Comparison of ENCODE assay signal across 32 cellular contexts in genomic region chr6:128919412-128919811, GRCh38. TPM values are rescaled to one million over a fixed set of nuclear protein-coding genes. Genes with fewer than 3 reads are reported as not detected.
DNase-seq lines count a peak whose midpoint lies in the region; ATAC-seq and TF ChIP-seq lines count a peak whose summit lies in the region.
"Had no signal": no experiment of that assay in that cellular context is flagged by ENCODE, and none has a peak within 500 bp of the region (broad histone marks: within the 10 kb centered on the region; RNA-seq: fewer than 3 reads in every experiment).

No MANE protein-coding gene starts in this region.

- H3K36me3 Mint-ChIP-seq in endodermal cell (ENCODE audit: low read depth) = no peaks in the 10 kb centered on the region
- H3K36me3 Mint-ChIP-seq: activated naive CD8-positive, alpha-beta T cell; CD14-positive monocyte; naive thymus-derived CD4-positive, alpha-beta T cell had no signal

- H3K27me3 Mint-ChIP-seq in endodermal cell (ENCODE audit: insufficient read depth) = no peaks in the 10 kb centered on the region

- no peak for TF ChIP-seq EP300 in esophagus muscularis mucosa (IDR thresholded peaks at IDR 0.05)

- WGBS in endodermal cell (ENCODE audit: insufficient coverage in 1 of 2, insufficient read length in 1 of 2), 2 experiments = 95% methylated on average over 1 of the region's 1 CpG; no CpG with 5 or more reads in 1 of the 2 experiments
- WGBS in esophagus muscularis mucosa = 71% methylated on average over 1 of the region's 1 CpG

- peaks cover 10% of the 10 kb centered on the region for H3K4me1 Mint-ChIP-seq in endodermal cell
- H3K4me1 Mint-ChIP-seq: CD14-positive monocyte; naive thymus-derived CD4-positive, alpha-beta T cell had no signal

- intact Hi-C loops in Right ventricle myocardium inferior (cut with DNase I) = no loop called here
- intact Hi-C loops in esophagus muscularis mucosa (cut with DNase I) = no loop called here

- H3K27me3 ChIP-seq in endodermal cell (ENCODE audit: control insufficient read depth, insufficient read depth, low read length, poor library complexity, severe bottlenecking) = no peaks in the 10 kb centered on the region
- no peaks in the 10 kb centered on the region for H3K27me3 ChIP-seq in esophagus muscularis mucosa
- H3K27me3 ChIP-seq: cardiac muscle cell, gastrocnemius medialis, Peyer's patch, sigmoid colon, transverse colon had no signal

- peak; percentile 29 for DNase-seq in AG08396 (ENCODE audit: low spot score)
- DNase-seq in GM04504 (ENCODE audit: low read depth) = peak; percentile 68
- DNase-seq in astrocyte of the spinal cord (ENCODE audit: low read depth, low spot score) = peak; percentile 33
- peak; percentile 67 to 85 for DNase-seq in foreskin fibroblast
- no peak for DNase-seq in endodermal cell
- DNase-seq in Right ventricle myocardium inferior (ENCODE audit: missing footprints) = no peak
- no peak for DNase-seq in esophagus muscularis mucosa (ENCODE audit: extremely low spot score)
- DNase-seq: activated CD4-positive, alpha-beta T cell treated with anti-CD3 and anti-CD28 coated beads for 4 hours; activated CD8-positive, alpha-beta memory T cell treated with anti-CD3 and anti-CD28 coated beads for 24 hours; activated effector memory CD4-positive, alpha-beta T cell treated with anti-CD3 and anti-CD28 coated beads, Interleukin-2, amount 50 U/mL, for 16 hours; anterior cingulate cortex; effector CD4-positive, alpha-beta T cell; gastrocnemius medialis; GF-D8; lower lobe of right lung; naive thymus-derived CD4-positive, alpha-beta T cell; NCI-H1092; NCI-H1694; NCI-H446; NCI-H774; Peyer's patch; SIG-M5; sigmoid colon; stimulated activated CD4-positive, alpha-beta T cell treated with anti-CD3 and anti-CD28 coated beads, Interleukin-4, amount 100 ng/mL, for 24 hours; transverse colon had no signal

- TF ChIP-seq POLR2A in esophagus muscularis mucosa (IDR thresholded peaks at IDR 0.05; ENCODE audit: low read depth) = no peak

- no peak overlapping the region for H3K9ac ChIP-seq in endodermal cell (ENCODE audit: extremely low read depth, low read length, poor library complexity, severe bottlenecking)

- no peak overlapping the region for H3K4me3 ChIP-seq in astrocyte of the spinal cord (ENCODE audit: low read depth, low read length)
- no peak overlapping the region for H3K4me3 ChIP-seq in foreskin fibroblast (ENCODE audit: low read depth in 1 of 2, low read length in 2 of 2)
- H3K4me3 ChIP-seq in endodermal cell (ENCODE audit: low read length) = no peak overlapping the region
- H3K4me3 ChIP-seq in esophagus muscularis mucosa = no peak overlapping the region
- H3K4me3 ChIP-seq: A549, cardiac muscle cell, gastrocnemius medialis, lower lobe of right lung, Peyer's patch, prostate gland, sigmoid colon, transverse colon had no signal

- H3K9me3 ChIP-seq in endodermal cell (ENCODE audit: control insufficient read depth, low read length) (no peaks in the 10 kb centered on the region), esophagus muscularis mucosa (no peaks in the 10 kb centered on the region)
- H3K9me3 ChIP-seq: A549, gastrocnemius medialis, lower lobe of right lung, Peyer's patch, prostate gland, sigmoid colon, transverse colon had no signal

- no peaks in the 10 kb centered on the region for H3K36me3 ChIP-seq in endodermal cell (ENCODE audit: control insufficient read depth, insufficient read depth, low read length)
- peaks cover 0 to 11% (median 0%) of the 10 kb centered on the region in 4 donors for H3K36me3 ChIP-seq in esophagus muscularis mucosa
- H3K36me3 ChIP-seq: cardiac muscle cell, gastrocnemius medialis, lower lobe of right lung, Peyer's patch, prostate gland, sigmoid colon, transverse colon had no signal

- no peak overlapping the region for H3K4me3 Mint-ChIP-seq in endodermal cell
- H3K4me3 Mint-ChIP-seq: activated naive CD8-positive, alpha-beta T cell; CD14-positive monocyte; naive thymus-derived CD4-positive, alpha-beta T cell; T-helper 2 cell treated with Interferon-gamma antibody and Interleukin-4, amounts not matched to agents 5 μg/mL and 100 μg/mL, for 36 hours had no signal

- H3K27ac ChIP-seq in endodermal cell (ENCODE audit: low read depth, low read length) (no peak overlapping the region), esophagus muscularis mucosa (replicated peaks in 1 of 4) (no peak overlapping the region)
- H3K27ac ChIP-seq: A549, cardiac muscle cell, gastrocnemius medialis, lower lobe of right lung, Peyer's patch, prostate gland, sigmoid colon, transverse colon had no signal

- ATAC-seq in Right ventricle myocardium inferior (no peak), HG02678 (IDR thresholded peaks at IDR 0.05; ENCODE audit: unreplicated experiment) (no peak)
- ATAC-seq: A549; gastrocnemius medialis; lower lobe of right lung; naive thymus-derived CD4-positive, alpha-beta T cell had no signal

- no peak overlapping the region for H3K27ac Mint-ChIP-seq in endodermal cell
- H3K27ac Mint-ChIP-seq: activated naive CD8-positive, alpha-beta T cell; CD14-positive monocyte; naive thymus-derived CD4-positive, alpha-beta T cell; T-helper 2 cell treated with Interferon-gamma antibody and Interleukin-4, amounts not matched to agents 5 μg/mL and 100 μg/mL, for 36 hours had no signal

- H3K4me1 ChIP-seq in endodermal cell (ENCODE audit: control insufficient read depth, insufficient read depth, low read length) = no peaks in the 10 kb centered on the region
- H3K4me1 ChIP-seq in esophagus muscularis mucosa = peaks cover 0 to 3% (median 0%) of the 10 kb centered on the region in 4 donors
- H3K4me1 ChIP-seq: A549, lower lobe of right lung, Peyer's patch, prostate gland, sigmoid colon, transverse colon had no signal

- in situ Hi-C loops in astrocyte of the spinal cord (cut with HindIII; ENCODE audit: low sequenced_read_pairs) = no loop called here

- peaks cover 2% of the 10 kb centered on the region for H3K9me3 Mint-ChIP-seq in endodermal cell
- H3K9me3 Mint-ChIP-seq: T-helper 2 cell treated with Interferon-gamma antibody and Interleukin-4, amounts not matched to agents 5 μg/mL and 100 μg/mL, for 36 hours had no signal

- no peak for TF ChIP-seq CTCF in astrocyte of the spinal cord (IDR thresholded peaks at IDR 0.05; ENCODE audit: low read depth, low read length)
- no peak for TF ChIP-seq CTCF in foreskin fibroblast (IDR thresholded peaks at IDR 0.05; ENCODE audit: low read depth, low read length)
- TF ChIP-seq CTCF in endodermal cell (conservative IDR thresholded peaks at IDR 0.05) = no peak
- TF ChIP-seq CTCF in esophagus muscularis mucosa (IDR thresholded peaks at IDR 0.05) = no peak

RNA-seq across cellular contexts. Expression of gene LAMA2, which starts 36.5 kb away (rescaled TPM):
- 1 to 10 TPM; 2.3 to 4.1 TPM for total RNA-seq in endodermal cell
- 2.0 TPM for polyA plus RNA-seq in endodermal cell (2013, experiment 1 of 2)
- 2.2 TPM for polyA plus RNA-seq in endodermal cell (2013, experiment 2 of 2)
- 119 TPM for total RNA-seq in Right ventricle myocardium inferior
- 100 to 1,000 TPM; 115 to 153 (median 134) TPM for total RNA-seq in esophagus muscularis mucosa
- polyA plus RNA-seq: CD14-positive monocyte had no signal

Comparison
In these comparisons a context has a peak if more than half of its experiments do, and no peak if none do; other contexts are left out.
1. DNase-seq: peak in AG08396 (single experiment), GM04504 (single experiment), astrocyte of the spinal cord (single experiment) and foreskin fibroblast (2 of 2); none in endodermal cell (single experiment), Right ventricle myocardium inferior (single experiment) and esophagus muscularis mucosa (single experiment).
2. RNA of gene LAMA2, which starts 36.5 kb away (total RNA-seq): 115 to 153 TPM in esophagus muscularis mucosa and 119 TPM in Right ventricle myocardium inferior (single experiment); 2.3 to 4.1 TPM in endodermal cell; every median in the first group is over 10 times any median in the second.